ENCODE assay signal across 8 cellular contexts in the genomic region with DNA sequence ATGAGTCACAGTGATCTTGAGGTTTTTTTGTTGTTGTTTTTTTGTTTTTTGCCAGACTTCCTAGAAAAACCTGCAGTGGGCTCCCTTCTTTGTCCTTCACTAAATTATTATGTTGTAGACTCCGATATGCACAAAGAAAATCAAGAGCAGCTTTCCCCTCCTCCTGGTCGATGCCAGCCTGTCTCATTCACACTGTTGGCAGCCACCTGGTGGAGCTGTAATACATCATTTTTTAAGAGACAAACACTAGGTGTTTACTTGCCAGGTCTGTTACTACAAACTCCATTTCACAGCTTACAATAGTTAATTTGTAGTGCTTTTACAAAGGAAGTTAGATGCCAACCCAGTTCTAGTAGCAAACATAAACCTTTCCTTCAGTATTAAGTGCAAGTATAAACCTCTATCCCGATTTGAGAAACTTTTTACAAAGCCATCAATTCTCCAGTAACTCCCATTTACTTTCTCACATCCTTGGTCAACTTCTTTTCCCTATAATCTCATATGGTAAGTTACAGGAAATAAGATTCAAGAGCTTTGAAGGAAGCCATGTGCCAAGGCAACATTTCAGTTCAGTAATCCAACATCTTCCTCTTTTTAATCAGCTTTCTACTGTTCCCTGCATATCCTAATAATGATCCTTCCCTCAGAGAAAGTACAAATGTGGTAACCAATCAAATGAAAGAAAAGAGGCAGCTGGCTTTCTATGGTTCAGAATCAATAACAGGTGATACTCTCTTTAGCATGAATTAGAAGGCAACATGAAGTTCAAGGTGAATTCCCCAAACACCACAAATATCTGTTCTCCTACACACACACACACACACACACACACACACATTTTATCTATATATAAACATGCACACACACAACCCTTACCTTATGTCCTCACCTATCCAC. TPM values are rescaled to one million over a fixed set of nuclear protein-coding genes. Genes with fewer than 3 reads are reported as not detected.
DNase-seq lines count a peak whose midpoint lies in the region; ATAC-seq and TF ChIP-seq lines count a peak whose summit lies in the region.

No MANE protein-coding gene starts in this region.

- peaks cover 59% of the 10 kb centered on the region for H3K4me1 Mint-ChIP-seq in osteocyte (ENCODE audit: unreplicated experiment)

- no peak overlapping the region for H3K4me3 Mint-ChIP-seq in osteocyte (ENCODE audit: unreplicated experiment)

- no peaks in the 10 kb centered on the region for H3K27me3 Mint-ChIP-seq in osteocyte (ENCODE audit: unreplicated experiment)

- no peak overlapping the region for H3K27ac ChIP-seq in brain microvascular endothelial cell

- no peaks in the 10 kb centered on the region for H3K27me3 ChIP-seq in brain microvascular endothelial cell (replicated peaks)

- peaks cover 2% of the 10 kb centered on the region for H3K36me3 ChIP-seq in brain microvascular endothelial cell (replicated peaks)

- in situ Hi-C loops in brain microvascular endothelial cell (cut with HindIII; ENCODE audit: low pct_ligation_motif_present, low sequenced_read_pairs): no loop called here

- peak; percentile 6 for ATAC-seq in HG03097 (IDR thresholded peaks at IDR 0.05; ENCODE audit: low FRiP score, unreplicated experiment)

- DNase-seq in NCI-H1436 (lab: John Stamatoyannopoulos, UW): peak; percentile 4
- DNase-seq in NCI-H1436 treated with DMSO at 0.1 percent for 48 hours (lab: John Stamatoyannopoulos, UW): no peak
- DNase-seq in OCI-M1 (lab: John Stamatoyannopoulos, UW): peak; percentile 47
- DNase-seq in brain microvascular endothelial cell: no peak
- DNase-seq in osteocyte (ENCODE audit: extremely low spot score, unreplicated experiment): no peak
- no peak for DNase-seq in mucosa of gallbladder (ENCODE audit: low spot score)
- DNase-seq in cortex of kidney (lab: John Stamatoyannopoulos, UW): no peak

- H3K9me3 Mint-ChIP-seq in osteocyte (ENCODE audit: unreplicated experiment): peaks cover 7% of the 10 kb centered on the region

- peak overlapping the region; percentile 24 for H3K27ac Mint-ChIP-seq in osteocyte (ENCODE audit: unreplicated experiment)

- TF ChIP-seq CTCF in brain microvascular endothelial cell (IDR thresholded peaks at IDR 0.05; ENCODE audit: low read depth, low read length, missing control alignments): peak; percentile 43
- TF ChIP-seq CTCF in osteocyte (IDR thresholded peaks at IDR 0.05): peak; percentile 38

- H3K4me3 ChIP-seq in brain microvascular endothelial cell (ENCODE audit: low read depth, low read length): no peak overlapping the region

- H3K36me3 Mint-ChIP-seq in osteocyte (ENCODE audit: unreplicated experiment): peaks cover 8% of the 10 kb centered on the region

RNA-seq across cellular contexts. Expression of a gene that starts 14.0 kb away (rescaled TPM):
- total RNA-seq in osteocyte (32.8 TPM in 2 replicates), mucosa of gallbladder (39.6 TPM)

RNA-seq across cellular contexts. Expression of a gene that starts 14.1 kb away (rescaled TPM):
- 1.2 and 2.0 TPM in 2 replicates for total RNA-seq in osteocyte
- 2.1 TPM for total RNA-seq in mucosa of gallbladder

Comparison
In these comparisons a context has a peak if more than half of its experiments do, and no peak if none do; other contexts are left out.
1. DNase-seq: peak in NCI-H1436 (single experiment) and OCI-M1 (single experiment); none in NCI-H1436 treated with DMSO at 0.1 percent for 48 hours (single experiment), brain microvascular endothelial cell (single experiment), osteocyte (single experiment), mucosa of gallbladder (single experiment) and cortex of kidney (single experiment).